In the genomic region with DNA sequence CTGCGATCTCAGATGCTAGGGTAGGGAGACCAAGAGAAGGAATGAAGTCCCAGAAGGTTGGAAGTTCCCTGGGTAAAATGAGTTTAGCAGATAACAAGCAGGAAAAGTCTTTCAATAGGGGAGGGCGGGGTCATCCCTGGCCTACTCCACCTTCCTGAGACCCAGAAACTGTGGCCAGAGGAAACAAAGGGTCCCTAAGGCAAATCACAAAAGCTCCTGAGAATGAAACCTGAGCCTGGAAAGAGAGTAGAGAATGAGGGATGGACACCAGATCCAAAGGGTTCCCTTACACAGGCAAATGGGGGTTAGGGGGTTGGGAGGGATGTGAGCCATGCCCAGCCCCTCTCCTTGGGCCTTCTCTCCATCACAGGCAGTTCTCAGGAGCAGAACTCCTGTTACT, we compare ENCODE assay signal across 1 cellular context.
TF ChIP-seq lines count a peak whose summit lies in the region.

No MANE protein-coding gene starts in this region.

TF ChIP-seq in HepG2, 621 proteins besides CTCF, POLR2A, EP300 and RAD21:
- no peak for TF ChIP-seq REPIN1 (CRISPR knock-in tag; IDR thresholded peaks at IDR 0.05; ENCODE audit: borderline replicate concordance, low read depth)
- no peak for TF ChIP-seq HIC2 (CRISPR knock-in tag; IDR thresholded peaks at IDR 0.05; ENCODE audit: low read depth)
- TF ChIP-seq DNMT1 (CRISPR knock-in tag; IDR thresholded peaks at IDR 0.05): no peak
